In the genomic region with DNA sequence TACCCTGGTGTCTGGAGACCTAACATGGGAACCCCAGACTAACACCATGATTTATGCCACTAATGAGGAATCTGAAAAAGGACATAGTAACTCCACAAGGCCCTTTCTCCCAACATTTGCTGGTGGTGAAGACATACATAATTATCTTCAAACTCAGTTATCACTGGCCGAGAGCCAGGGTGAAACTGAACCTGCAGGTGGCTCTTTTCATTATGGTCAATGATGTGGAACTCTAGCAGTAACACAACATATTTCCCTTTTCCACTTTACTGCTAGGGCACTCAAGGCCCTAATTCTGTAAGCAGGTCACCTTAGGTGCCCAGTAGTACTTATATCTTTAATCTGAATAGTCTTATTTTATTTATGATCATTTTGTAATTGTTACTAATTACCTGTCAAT, we compare ENCODE assay signal across 16 cellular contexts.
DNase-seq lines count a peak whose midpoint lies in the region; ATAC-seq, FAIRE-seq and TF ChIP-seq lines count a peak whose summit lies in the region.
"Had no signal": no experiment of that assay in that cellular context is flagged by ENCODE, and none has a peak within 500 bp of the region (broad histone marks: within the 10 kb centered on the region; RNA-seq: fewer than 3 reads in every experiment).

No MANE protein-coding gene starts in this region.

- H3K36me3 ChIP-seq in OCI-LY1 (ENCODE audit: insufficient read depth, low read length), result no peaks in the 10 kb centered on the region
- H3K36me3 ChIP-seq: right lobe of liver, stomach had no signal

- TF ChIP-seq POLR2A in GM12891 (IDR thresholded peaks at IDR 0.05; ENCODE audit: low read depth, low read length), result no peak
- no peak for TF ChIP-seq POLR2A in erythroblast (IDR thresholded peaks at IDR 0.05; ENCODE audit: low read length)

- no peaks in the 10 kb centered on the region for H3K9me3 ChIP-seq in OCI-LY1 (ENCODE audit: low read length)
- H3K9me3 ChIP-seq: right lobe of liver, stomach had no signal

- no peak for DNase-seq in GM12891 (ENCODE audit: insufficient read length, low spot score)
- DNase-seq in NCI-H1092 (lab: John Stamatoyannopoulos, UW), result peak; percentile 54
- no peak for DNase-seq in SW 1271 (lab: John Stamatoyannopoulos, UW)
- DNase-seq in SIG-M5 (lab: John Stamatoyannopoulos, UW), result no peak
- no peak for DNase-seq in erythroblast (lab: John Stamatoyannopoulos, UW)
- DNase-seq: activated CD4-positive, alpha-beta T cell treated with anti-CD3 and anti-CD28 coated beads for 1 hour; activated T-cell treated with anti-CD3 and anti-CD28 coated beads, Interleukin-2, amount 50 U/mL, for 4 hours; dorsolateral prefrontal cortex; naive B cell; right lobe of liver; stomach; T-cell had no signal

- peak; percentile 66 for FAIRE-seq in GM12891 (lab: Jason Lieb, UNC)

- no peaks in the 10 kb centered on the region for H3K27me3 ChIP-seq in OCI-LY1 (ENCODE audit: insufficient read depth, low read length)
- H3K27me3 ChIP-seq: right lobe of liver, stomach had no signal

- TF ChIP-seq CTCF in OCI-LY1 (IDR thresholded peaks at IDR 0.05; ENCODE audit: low read length), result no peak

- H3F3A ChIP-seq in OCI-LY1 (ENCODE audit: insufficient read depth, low read length), result no peaks in the 10 kb centered on the region

- H3K9ac ChIP-seq in OCI-LY1 (ENCODE audit: low read length), result no peak overlapping the region

- ATAC-seq in GM21367 (IDR thresholded peaks at IDR 0.05; ENCODE audit: unreplicated experiment) (peak; percentile 55), HG02642 (IDR thresholded peaks at IDR 0.05; ENCODE audit: poor library complexity, unreplicated experiment) (no peak)
- ATAC-seq: right lobe of liver had no signal

- peaks cover 79% of the 10 kb centered on the region for H3K4me1 ChIP-seq in OCI-LY1 (ENCODE audit: insufficient read depth, low read length, severe bottlenecking)
- H3K4me1 ChIP-seq: right lobe of liver had no signal

- no peaks in the 10 kb centered on the region for H3K79me2 ChIP-seq in OCI-LY1 (ENCODE audit: insufficient read depth, low read length)

- no peaks in the 10 kb centered on the region for H3K9me2 ChIP-seq in OCI-LY1 (ENCODE audit: low read depth, low read length)

- H3K4me3 ChIP-seq in OCI-LY1 (ENCODE audit: low read depth, low read length, poor library complexity, severe bottlenecking), result no peak overlapping the region
- H3K4me3 ChIP-seq: dorsolateral prefrontal cortex, right lobe of liver, stomach had no signal

- peak overlapping the region; percentile 86 for H3K27ac ChIP-seq in OCI-LY1 (ENCODE audit: low read depth, low read length, poor library complexity, severe bottlenecking)
- H3K27ac ChIP-seq: C4-2B, dorsolateral prefrontal cortex, right lobe of liver, stomach had no signal

- H3K4me2 ChIP-seq in OCI-LY1 (ENCODE audit: low read length), result no peak overlapping the region; the same call in 1 of the 2 replicates

- no peak overlapping the region for H2AFZ ChIP-seq in OCI-LY1 (ENCODE audit: low read length)

- no peaks in the 10 kb centered on the region for H4K20me1 ChIP-seq in OCI-LY1 (ENCODE audit: insufficient read depth, low read length)

TF ChIP-seq in GM12891, 5 proteins besides CTCF, POLR2A, EP300 and RAD21:
- no peak for TF ChIP-seq POU2F2 (IDR thresholded peaks at IDR 0.05; ENCODE audit: low read depth, low read length)
- TF ChIP-seq PAX5 (IDR thresholded peaks at IDR 0.05; ENCODE audit: insufficient read depth, low read length, severe bottlenecking), result peak; percentile 61
- TF ChIP-seq TAF1 (IDR thresholded peaks at IDR 0.05; ENCODE audit: low read depth, low read length), result no peak
- no peak for TF ChIP-seq SPI1 (IDR thresholded peaks at IDR 0.05; ENCODE audit: low read depth, low read length)
- no peak for TF ChIP-seq POLR2AphosphoS5 (IDR thresholded peaks at IDR 0.05; ENCODE audit: low read depth, low read length)
TF ChIP-seq in GM12891: peak in this region for 1.
